Comparison of ENCODE assay signal across 21 cellular contexts in the genomic region with DNA sequence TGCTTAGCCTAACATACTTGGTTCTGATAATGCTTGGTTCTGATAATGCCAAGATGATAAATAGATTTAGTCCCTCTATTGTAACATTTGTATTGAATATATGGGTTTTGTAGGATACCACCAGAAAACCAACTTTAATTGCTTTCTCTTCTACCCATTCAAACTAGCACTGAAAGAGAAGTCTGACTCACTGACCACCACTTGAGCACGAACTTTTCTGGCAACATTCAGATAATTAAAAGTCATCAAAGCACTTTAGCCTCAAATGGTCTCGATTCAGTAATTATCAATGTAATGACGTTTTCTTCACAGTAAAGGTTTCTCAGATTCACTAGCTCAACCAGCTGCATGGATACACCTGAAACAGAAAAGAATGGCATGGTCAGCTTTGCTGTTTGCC.
DNase-seq lines count a peak whose midpoint lies in the region; ATAC-seq and TF ChIP-seq lines count a peak whose summit lies in the region.
"Had no signal": no experiment of that assay in that cellular context is flagged by ENCODE, and none has a peak within 500 bp of the region (broad histone marks: within the 10 kb centered on the region; RNA-seq: fewer than 3 reads in every experiment).

No MANE protein-coding gene starts in this region.

- DNase-seq in GM06990 (ENCODE audit: extremely low read depth, insufficient read length) (peak; percentile 61), astrocyte of the spinal cord (ENCODE audit: low read depth, low spot score) (peak; percentile 61), NCI-H82 (lab: John Stamatoyannopoulos, UW) (no peak)
- DNase-seq in activated T-cell treated with anti-CD3 and anti-CD28 coated beads, Interleukin-2, amount 50 U/mL, for 4 hours: no peak
- DNase-seq: activated CD4-positive, alpha-beta T cell treated with anti-CD3 and anti-CD28 coated beads for 36 hours; activated effector memory CD4-positive, alpha-beta T cell treated with anti-CD3 and anti-CD28 coated beads, Interleukin-2, amount 50 U/mL, for 16 hours; adrenal gland; effector memory CD8-positive, alpha-beta T cell; mesendoderm; naive thymus-derived CD8-positive, alpha-beta T cell; NCI-H1105; NCI-H2171; pancreas; Peyer's patch; sigmoid colon; stimulated activated CD4-positive, alpha-beta T cell treated with anti-CD3 and anti-CD28 coated beads, Interleukin-2, amount 100 ng/mL, for 24 hours had no signal

- H3K4me3 ChIP-seq in GM06990 (replicated peaks; ENCODE audit: low read depth, low read length) (no peak overlapping the region), astrocyte of the spinal cord (ENCODE audit: low read depth, low read length) (no peak overlapping the region)
- H3K4me3 ChIP-seq: adrenal gland, BLaER1, pancreas, Peyer's patch, sigmoid colon, SK-N-MC had no signal

- H3K36me3 Mint-ChIP-seq in stimulated activated memory B cell treated with anti-CD40 and anti-IgM and Interleukin-4, amounts not matched to agents 10 μg/mL and 1 μg/mL and 100 μg/mL, for 72 hours: peaks cover 39% of the 10 kb centered on the region
- no peaks in the 10 kb centered on the region for H3K36me3 Mint-ChIP-seq in activated T-cell treated with anti-CD3 and anti-CD28 coated beads, Interleukin-2, amount 50 U/mL, for 4 hours (ENCODE audit: insufficient read depth)
- H3K36me3 Mint-ChIP-seq: naive thymus-derived CD8-positive, alpha-beta T cell had no signal

- no peaks in the 10 kb centered on the region for H3K27me3 Mint-ChIP-seq in stimulated activated memory B cell treated with anti-CD40 and anti-IgM and Interleukin-4, amounts not matched to agents 10 μg/mL and 1 μg/mL and 100 μg/mL, for 72 hours
- no peaks in the 10 kb centered on the region for H3K27me3 Mint-ChIP-seq in activated T-cell treated with anti-CD3 and anti-CD28 coated beads, Interleukin-2, amount 50 U/mL, for 4 hours (ENCODE audit: low read depth)
- H3K27me3 Mint-ChIP-seq: activated CD4-positive, alpha-beta T cell treated with anti-CD3 and anti-CD28 coated beads for 36 hours; effector memory CD8-positive, alpha-beta T cell; naive thymus-derived CD8-positive, alpha-beta T cell had no signal

- ATAC-seq in HG02885 (IDR thresholded peaks at IDR 0.05; ENCODE audit: poor library complexity, unreplicated experiment) (peak; percentile 39), HG03108 (IDR thresholded peaks at IDR 0.05; ENCODE audit: unreplicated experiment) (no peak)
- ATAC-seq in stimulated activated memory B cell treated with anti-CD40 and anti-IgM and Interleukin-4, amounts not matched to agents 10 μg/mL and 1 μg/mL and 100 μg/mL, for 72 hours: peak; percentile 48
- no peak for ATAC-seq in activated T-cell treated with anti-CD3 and anti-CD28 coated beads, Interleukin-2, amount 50 U/mL, for 4 hours
- ATAC-seq: activated CD4-positive, alpha-beta T cell treated with anti-CD3 and anti-CD28 coated beads for 36 hours; effector memory CD8-positive, alpha-beta T cell; naive thymus-derived CD8-positive, alpha-beta T cell; pancreas had no signal

- no peaks in the 10 kb centered on the region for H3K27me3 ChIP-seq in GM06990 (replicated peaks; ENCODE audit: control insufficient read depth, insufficient read depth, low read length)
- H3K27me3 ChIP-seq: adrenal gland, BLaER1, pancreas, Peyer's patch, sigmoid colon had no signal

- TF ChIP-seq CTCF in GM06990 (IDR thresholded peaks at IDR 0.05; ENCODE audit: insufficient read depth, low read length, poor library complexity, severe bottlenecking) (no peak), astrocyte of the spinal cord (IDR thresholded peaks at IDR 0.05; ENCODE audit: low read depth, low read length) (no peak)

- H3K9me3 Mint-ChIP-seq in stimulated activated memory B cell treated with anti-CD40 and anti-IgM and Interleukin-4, amounts not matched to agents 10 μg/mL and 1 μg/mL and 100 μg/mL, for 72 hours: peaks cover 6% of the 10 kb centered on the region
- H3K9me3 Mint-ChIP-seq in activated T-cell treated with anti-CD3 and anti-CD28 coated beads, Interleukin-2, amount 50 U/mL, for 4 hours: no peaks in the 10 kb centered on the region
- H3K9me3 Mint-ChIP-seq: effector memory CD8-positive, alpha-beta T cell had no signal

- peak overlapping the region; percentile 67 for H3K27ac Mint-ChIP-seq in stimulated activated memory B cell treated with anti-CD40 and anti-IgM and Interleukin-4, amounts not matched to agents 10 μg/mL and 1 μg/mL and 100 μg/mL, for 72 hours
- H3K27ac Mint-ChIP-seq: activated CD4-positive, alpha-beta T cell treated with anti-CD3 and anti-CD28 coated beads for 36 hours; effector memory CD8-positive, alpha-beta T cell; naive thymus-derived CD8-positive, alpha-beta T cell had no signal

- peaks cover 43% of the 10 kb centered on the region for H3K4me1 Mint-ChIP-seq in stimulated activated memory B cell treated with anti-CD40 and anti-IgM and Interleukin-4, amounts not matched to agents 10 μg/mL and 1 μg/mL and 100 μg/mL, for 72 hours
- H3K4me1 Mint-ChIP-seq in activated T-cell treated with anti-CD3 and anti-CD28 coated beads, Interleukin-2, amount 50 U/mL, for 4 hours (ENCODE audit: low read depth): no peaks in the 10 kb centered on the region
- H3K4me1 Mint-ChIP-seq: activated CD4-positive, alpha-beta T cell treated with anti-CD3 and anti-CD28 coated beads for 36 hours had no signal

- in situ Hi-C loops in astrocyte of the spinal cord (cut with HindIII; ENCODE audit: low sequenced_read_pairs): no loop called here

- H3K4me3 Mint-ChIP-seq in stimulated activated memory B cell treated with anti-CD40 and anti-IgM and Interleukin-4, amounts not matched to agents 10 μg/mL and 1 μg/mL and 100 μg/mL, for 72 hours: no peak overlapping the region
- H3K4me3 Mint-ChIP-seq in activated T-cell treated with anti-CD3 and anti-CD28 coated beads, Interleukin-2, amount 50 U/mL, for 4 hours: no peak overlapping the region
- H3K4me3 Mint-ChIP-seq: activated CD4-positive, alpha-beta T cell treated with anti-CD3 and anti-CD28 coated beads for 36 hours; effector memory CD8-positive, alpha-beta T cell; naive thymus-derived CD8-positive, alpha-beta T cell had no signal

- no peaks in the 10 kb centered on the region for H3K36me3 ChIP-seq in GM06990 (ENCODE audit: control insufficient read depth, insufficient read depth, low read length)
- H3K36me3 ChIP-seq: adrenal gland, pancreas, Peyer's patch, sigmoid colon had no signal

Comparison
In these comparisons a context has a peak if more than half of its experiments do, and no peak if none do; other contexts are left out.
1. DNase-seq: peak in GM06990 (single experiment) and astrocyte of the spinal cord (single experiment); none in activated T-cell treated with anti-CD3 and anti-CD28 coated beads, Interleukin-2, amount 50 U/mL, for 4 hours (single experiment) and NCI-H82 (single experiment).
2. ATAC-seq: peak in HG02885 (single experiment) and stimulated activated memory B cell treated with anti-CD40 and anti-IgM and Interleukin-4, amounts not matched to agents 10 μg/mL and 1 μg/mL and 100 μg/mL, for 72 hours (single experiment); none in activated T-cell treated with anti-CD3 and anti-CD28 coated beads, Interleukin-2, amount 50 U/mL, for 4 hours (0 of 2) and HG03108 (single experiment).